14 cellular contexts compared by ENCODE assay signal in the genomic region with DNA sequence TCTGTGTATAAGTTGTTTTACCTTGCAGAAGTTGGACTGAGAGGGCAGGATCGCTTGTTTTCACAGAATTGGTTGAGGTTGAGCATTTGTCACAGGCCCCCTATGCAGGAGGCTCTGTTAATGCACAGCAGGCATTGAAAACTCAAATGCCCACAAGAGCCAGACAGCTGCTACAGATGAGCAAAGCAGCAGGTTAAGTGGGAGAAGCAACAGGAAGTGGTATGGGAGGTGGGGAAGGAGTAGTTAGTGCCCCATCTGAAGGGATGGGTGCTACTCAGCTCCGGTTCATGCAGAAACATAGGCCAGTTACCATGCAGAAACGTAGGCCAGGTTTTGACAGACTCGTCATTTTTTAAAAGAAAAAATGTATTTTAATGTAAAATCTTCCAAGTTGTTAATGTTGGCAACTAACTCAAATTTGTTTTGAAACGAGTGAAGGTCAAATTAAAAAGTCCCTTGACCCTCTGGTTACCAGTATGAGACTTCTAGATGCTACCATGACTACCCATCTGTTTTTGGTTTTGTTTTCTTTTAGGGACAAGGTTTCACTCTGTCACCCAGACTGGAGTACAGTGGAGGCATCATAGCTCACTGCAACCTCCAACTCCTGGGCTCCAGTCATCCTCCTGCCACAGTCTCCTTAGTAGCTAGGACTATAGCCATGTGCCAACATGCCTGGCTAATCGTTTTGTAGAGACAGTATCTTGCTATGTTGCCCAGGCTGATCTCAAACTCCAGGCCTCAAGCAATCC.
DNase-seq lines count a peak whose midpoint lies in the region; ATAC-seq and TF ChIP-seq lines count a peak whose summit lies in the region.
"Had no signal": no experiment of that assay in that cellular context is flagged by ENCODE, and none has a peak within 500 bp of the region (broad histone marks: within the 10 kb centered on the region; RNA-seq: fewer than 3 reads in every experiment).

No MANE protein-coding gene starts in this region.

- CTCF ChIA-PET in activated naive CD4-positive, alpha-beta T cell treated with anti-CD3 and anti-CD28 coated beads for 36 hours (lab: Charles Lee), result interaction anchor here (1.0 to 1.3 kb wide), 2 partner anchors 86 to 210 kb away, joined by 3 read pairs; no protein-coding TSS in a partner anchor
- CTCF ChIA-PET in activated CD8-positive, alpha-beta T cell treated with anti-CD3 and anti-CD28 coated beads for 36 hours (lab: Charles Lee), result interaction anchor here (1.0 to 1.6 kb wide), 2 partner anchors 209 to 283 kb away, joined by 3 read pairs; no protein-coding TSS in a partner anchor

- H3K27me3 ChIP-seq in breast epithelium, result no peaks in the 10 kb centered on the region

- peaks cover 27% of the 10 kb centered on the region for H3K4me1 Mint-ChIP-seq in activated naive CD4-positive, alpha-beta T cell treated with anti-CD3 and anti-CD28 coated beads for 36 hours (ENCODE audit: low read depth)
- H3K4me1 Mint-ChIP-seq in activated CD8-positive, alpha-beta T cell treated with anti-CD3 and anti-CD28 coated beads for 36 hours (ENCODE audit: low read depth), result peaks cover 27% of the 10 kb centered on the region
- peaks cover 8% of the 10 kb centered on the region for H3K4me1 Mint-ChIP-seq in stimulated activated naive CD8-positive, alpha-beta T cell treated with anti-CD3 and anti-CD28 coated beads, Interleukin-15, amount 100 ng/mL, for 72 hours

- no peaks in the 10 kb centered on the region for H3K4me1 ChIP-seq in breast epithelium

- intact Hi-C loops in activated naive CD4-positive, alpha-beta T cell treated with anti-CD3 and anti-CD28 coated beads for 36 hours (cut with micrococcal nuclease), result no loop called here
- intact Hi-C loops in activated CD8-positive, alpha-beta T cell treated with anti-CD3 and anti-CD28 coated beads for 36 hours (cut with micrococcal nuclease), result no loop called here
- intact Hi-C loops in breast epithelium (cut with DNase I; ENCODE audit: low total_unique reads), result no loop called here

- no peaks in the 10 kb centered on the region for H3K36me3 Mint-ChIP-seq in activated naive CD4-positive, alpha-beta T cell treated with anti-CD3 and anti-CD28 coated beads for 36 hours (ENCODE audit: low read depth)
- no peaks in the 10 kb centered on the region for H3K36me3 Mint-ChIP-seq in activated CD8-positive, alpha-beta T cell treated with anti-CD3 and anti-CD28 coated beads for 36 hours (ENCODE audit: low read depth)

- POLR2A ChIA-PET in activated CD8-positive, alpha-beta T cell treated with anti-CD3 and anti-CD28 coated beads for 36 hours (lab: Charles Lee), result no interaction called here

- H3K9me3 ChIP-seq in breast epithelium, result no peaks in the 10 kb centered on the region

- no peak for TF ChIP-seq CTCF in activated CD8-positive, alpha-beta T cell treated with anti-CD3 and anti-CD28 coated beads for 36 hours (IDR thresholded peaks at IDR 0.05)
- no peak for TF ChIP-seq CTCF in breast epithelium (IDR thresholded peaks at IDR 0.05)

- H3K9me3 Mint-ChIP-seq in activated naive CD4-positive, alpha-beta T cell treated with anti-CD3 and anti-CD28 coated beads for 36 hours, result no peaks in the 10 kb centered on the region
- H3K9me3 Mint-ChIP-seq in activated CD8-positive, alpha-beta T cell treated with anti-CD3 and anti-CD28 coated beads for 36 hours, result no peaks in the 10 kb centered on the region
- no peaks in the 10 kb centered on the region for H3K9me3 Mint-ChIP-seq in stimulated activated naive CD8-positive, alpha-beta T cell treated with anti-CD3 and anti-CD28 coated beads, Interleukin-15, amount 100 ng/mL, for 72 hours

- peak; percentile 15 for DNase-seq in activated naive CD4-positive, alpha-beta T cell treated with anti-CD3 and anti-CD28 coated beads for 36 hours
- no peak for DNase-seq in activated naive CD4-positive, alpha-beta T cell (lab: John Stamatoyannopoulos, UW)
- peak; percentile 33 for DNase-seq in activated CD8-positive, alpha-beta T cell treated with anti-CD3 and anti-CD28 coated beads for 36 hours
- peak in 1 of 2 donors; percentile 15 for DNase-seq in stimulated activated naive CD8-positive, alpha-beta T cell treated with anti-CD3 and anti-CD28 coated beads, Interleukin-15, amount 100 ng/mL, for 72 hours
- DNase-seq in A172 (ENCODE audit: low spot score) (no peak), breast epithelium (ENCODE audit: low spot score in 2 of 2) (no peak)
- DNase-seq: amniotic stem cell, DMS153, head of caudate nucleus, left colon, NCI-H1694 treated with DMSO at 0.1 percent for 48 hours, Right ventricle myocardium superior had no signal

- H3K36me3 ChIP-seq in breast epithelium, result no peaks in the 10 kb centered on the region

- no peak overlapping the region for H3K4me3 ChIP-seq in breast epithelium

- peak; percentile 45 for ATAC-seq in HG02973 (IDR thresholded peaks at IDR 0.05; ENCODE audit: unreplicated experiment)
- peak; percentile 66 for ATAC-seq in activated CD8-positive, alpha-beta T cell treated with anti-CD3 and anti-CD28 coated beads for 36 hours
- ATAC-seq in stimulated activated naive CD8-positive, alpha-beta T cell treated with anti-CD3 and anti-CD28 coated beads, Interleukin-15, amount 100 ng/mL, for 72 hours, result peak; percentile 90
- no peak for ATAC-seq in HG03457 (IDR thresholded peaks at IDR 0.05; ENCODE audit: unreplicated experiment)
- ATAC-seq: left colon had no signal

- H3K27ac ChIP-seq in breast epithelium, result peak overlapping the region in 1 of 2 donors; percentile 5

- peaks cover under 1% of the 10 kb centered on the region for H3K27me3 Mint-ChIP-seq in activated naive CD4-positive, alpha-beta T cell treated with anti-CD3 and anti-CD28 coated beads for 36 hours (ENCODE audit: low read depth)
- no peaks in the 10 kb centered on the region for H3K27me3 Mint-ChIP-seq in activated CD8-positive, alpha-beta T cell treated with anti-CD3 and anti-CD28 coated beads for 36 hours
- H3K27me3 Mint-ChIP-seq in stimulated activated naive CD8-positive, alpha-beta T cell treated with anti-CD3 and anti-CD28 coated beads, Interleukin-15, amount 100 ng/mL, for 72 hours, result no peaks in the 10 kb centered on the region

- no peak overlapping the region for H3K27ac Mint-ChIP-seq in activated naive CD4-positive, alpha-beta T cell treated with anti-CD3 and anti-CD28 coated beads for 36 hours
- H3K27ac Mint-ChIP-seq in activated CD8-positive, alpha-beta T cell treated with anti-CD3 and anti-CD28 coated beads for 36 hours, result no peak overlapping the region
- H3K27ac Mint-ChIP-seq in stimulated activated naive CD8-positive, alpha-beta T cell treated with anti-CD3 and anti-CD28 coated beads, Interleukin-15, amount 100 ng/mL, for 72 hours, result no peak overlapping the region

- TF ChIP-seq POLR2A in breast epithelium (IDR thresholded peaks at IDR 0.05), result no peak

- no peak overlapping the region for H3K4me3 Mint-ChIP-seq in activated naive CD4-positive, alpha-beta T cell treated with anti-CD3 and anti-CD28 coated beads for 36 hours
- no peak overlapping the region for H3K4me3 Mint-ChIP-seq in activated CD8-positive, alpha-beta T cell treated with anti-CD3 and anti-CD28 coated beads for 36 hours
- no peak overlapping the region for H3K4me3 Mint-ChIP-seq in stimulated activated naive CD8-positive, alpha-beta T cell treated with anti-CD3 and anti-CD28 coated beads, Interleukin-15, amount 100 ng/mL, for 72 hours

Comparison
In these comparisons a context has a peak if more than half of its experiments do, and no peak if none do; other contexts are left out.
1. DNase-seq: peak in activated naive CD4-positive, alpha-beta T cell treated with anti-CD3 and anti-CD28 coated beads for 36 hours (single experiment) and activated CD8-positive, alpha-beta T cell treated with anti-CD3 and anti-CD28 coated beads for 36 hours (single experiment); none in activated naive CD4-positive, alpha-beta T cell (0 of 4), A172 (single experiment) and breast epithelium (0 of 2).